In the genomic region with DNA sequence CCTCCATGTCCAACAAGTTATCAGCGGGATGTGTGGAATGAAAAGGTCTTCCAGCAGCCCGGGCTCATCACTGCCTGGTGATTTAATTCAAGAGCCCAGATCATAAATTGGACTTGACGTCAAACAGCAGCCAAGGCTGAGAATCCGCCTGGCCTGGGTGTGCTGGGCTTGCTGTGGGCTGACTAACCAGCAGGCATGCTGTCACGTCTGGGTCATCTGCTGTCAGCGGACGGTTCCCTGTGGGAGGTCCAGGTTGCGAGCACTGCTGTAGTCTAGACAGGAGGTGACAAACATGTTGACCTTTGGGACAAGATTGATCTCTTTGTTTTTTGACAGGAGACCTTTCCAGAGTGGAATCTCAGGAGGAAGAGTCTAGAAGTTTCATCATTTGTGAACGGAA, we compare ENCODE assay signal across 1 cellular context.
TF ChIP-seq lines count a peak whose summit lies in the region.

No MANE protein-coding gene starts in this region.

TF ChIP-seq in SK-N-SH treated with all-trans-retinoic acid at 6 μM for 48 hours, 23 proteins besides CTCF, POLR2A, EP300 and RAD21 (continued from another document):
- TF ChIP-seq CSRNP3 (CRISPR knock-in tag; IDR thresholded peaks at IDR 0.05) (no peak), ARNTL (CRISPR knock-in tag; IDR thresholded peaks at IDR 0.05; ENCODE audit: borderline replicate concordance, low read depth) (no peak), ESRRG (CRISPR knock-in tag; IDR thresholded peaks at IDR 0.05) (no peak), ISL1 (CRISPR knock-in tag; IDR thresholded peaks at IDR 0.05) (no peak), ZFP3 (CRISPR knock-in tag; IDR thresholded peaks at IDR 0.05) (no peak), CSDC2 (CRISPR knock-in tag; IDR thresholded peaks at IDR 0.05) (no peak)
